In the genomic region with DNA sequence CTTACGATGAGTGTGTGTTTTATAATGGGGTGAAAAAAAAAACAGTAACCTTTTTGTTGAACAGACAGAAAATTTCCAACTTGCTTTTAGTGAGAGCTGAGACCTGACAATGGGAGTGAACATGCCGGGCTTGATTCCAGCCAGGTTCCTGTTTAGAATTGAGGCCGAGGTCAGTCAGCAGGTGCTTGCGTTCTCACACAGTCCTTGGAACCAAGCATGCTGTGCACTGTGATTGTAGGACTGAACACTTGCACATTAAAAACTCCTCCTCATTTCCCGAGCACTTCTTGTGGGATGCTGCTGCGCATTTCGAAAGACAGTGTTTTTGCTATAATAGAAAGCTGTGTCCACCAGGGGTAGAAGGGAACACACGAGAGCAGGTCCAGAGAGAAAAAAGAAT, we compare ENCODE assay signal across 1 cellular context.
TF ChIP-seq lines count a peak whose summit lies in the region.

No MANE protein-coding gene starts in this region.

TF ChIP-seq in GM12878, 131 proteins besides CTCF, POLR2A, EP300 and RAD21 (continued from another document):
- TF ChIP-seq, protein P1, sequence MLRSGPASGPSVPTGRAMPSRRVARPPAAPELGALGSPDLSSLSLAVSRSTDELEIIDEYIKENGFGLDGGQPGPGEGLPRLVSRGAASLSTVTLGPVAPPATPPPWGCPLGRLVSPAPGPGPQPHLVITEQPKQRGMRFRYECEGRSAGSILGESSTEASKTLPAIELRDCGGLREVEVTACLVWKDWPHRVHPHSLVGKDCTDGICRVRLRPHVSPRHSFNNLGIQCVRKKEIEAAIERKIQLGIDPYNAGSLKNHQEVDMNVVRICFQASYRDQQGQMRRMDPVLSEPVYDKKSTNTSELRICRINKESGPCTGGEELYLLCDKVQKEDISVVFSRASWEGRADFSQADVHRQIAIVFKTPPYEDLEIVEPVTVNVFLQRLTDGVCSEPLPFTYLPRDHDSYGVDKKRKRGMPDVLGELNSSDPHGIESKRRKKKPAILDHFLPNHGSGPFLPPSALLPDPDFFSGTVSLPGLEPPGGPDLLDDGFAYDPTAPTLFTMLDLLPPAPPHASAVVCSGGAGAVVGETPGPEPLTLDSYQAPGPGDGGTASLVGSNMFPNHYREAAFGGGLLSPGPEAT (IDR thresholded peaks at IDR 0.05; ENCODE audit: low read depth) = no peak
- TF ChIP-seq TAF1 (IDR thresholded peaks at IDR 0.05; ENCODE audit: borderline replicate concordance, low read depth, low read length) (no peak), ETV6 (conservative IDR thresholded peaks at IDR 0.05 in 1 of 2, IDR thresholded peaks at IDR 0.05 in 1 of 2; ENCODE audit: borderline replicate concordance in 1 of 2, low read depth in 1 of 2) (no peak), HDAC2 (IDR thresholded peaks at IDR 0.05) (no peak), GABPA (IDR thresholded peaks at IDR 0.05; ENCODE audit: low read depth) (no peak), IKZF2 (IDR thresholded peaks at IDR 0.05) (no peak), SREBF2 (IDR thresholded peaks at IDR 0.05; ENCODE audit: low read length) (no peak)
- TF ChIP-seq, protein P2, sequence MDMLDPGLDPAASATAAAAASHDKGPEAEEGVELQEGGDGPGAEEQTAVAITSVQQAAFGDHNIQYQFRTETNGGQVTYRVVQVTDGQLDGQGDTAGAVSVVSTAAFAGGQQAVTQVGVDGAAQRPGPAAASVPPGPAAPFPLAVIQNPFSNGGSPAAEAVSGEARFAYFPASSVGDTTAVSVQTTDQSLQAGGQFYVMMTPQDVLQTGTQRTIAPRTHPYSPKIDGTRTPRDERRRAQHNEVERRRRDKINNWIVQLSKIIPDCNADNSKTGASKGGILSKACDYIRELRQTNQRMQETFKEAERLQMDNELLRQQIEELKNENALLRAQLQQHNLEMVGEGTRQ (IDR thresholded peaks at IDR 0.05; ENCODE audit: borderline replicate concordance, low read depth, low read length) = no peak
- TF ChIP-seq, protein P3, sequence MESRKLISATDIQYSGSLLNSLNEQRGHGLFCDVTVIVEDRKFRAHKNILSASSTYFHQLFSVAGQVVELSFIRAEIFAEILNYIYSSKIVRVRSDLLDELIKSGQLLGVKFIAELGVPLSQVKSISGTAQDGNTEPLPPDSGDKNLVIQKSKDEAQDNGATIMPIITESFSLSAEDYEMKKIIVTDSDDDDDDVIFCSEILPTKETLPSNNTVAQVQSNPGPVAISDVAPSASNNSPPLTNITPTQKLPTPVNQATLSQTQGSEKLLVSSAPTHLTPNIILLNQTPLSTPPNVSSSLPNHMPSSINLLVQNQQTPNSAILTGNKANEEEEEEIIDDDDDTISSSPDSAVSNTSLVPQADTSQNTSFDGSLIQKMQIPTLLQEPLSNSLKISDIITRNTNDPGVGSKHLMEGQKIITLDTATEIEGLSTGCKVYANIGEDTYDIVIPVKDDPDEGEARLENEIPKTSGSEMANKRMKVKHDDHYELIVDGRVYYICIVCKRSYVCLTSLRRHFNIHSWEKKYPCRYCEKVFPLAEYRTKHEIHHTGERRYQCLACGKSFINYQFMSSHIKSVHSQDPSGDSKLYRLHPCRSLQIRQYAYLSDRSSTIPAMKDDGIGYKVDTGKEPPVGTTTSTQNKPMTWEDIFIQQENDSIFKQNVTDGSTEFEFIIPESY (IDR thresholded peaks at IDR 0.05) = no peak
TF ChIP-seq in GM12878: peak in this region for 0.
